Comparison of ENCODE assay signal across 8 cellular contexts in the genomic region with DNA sequence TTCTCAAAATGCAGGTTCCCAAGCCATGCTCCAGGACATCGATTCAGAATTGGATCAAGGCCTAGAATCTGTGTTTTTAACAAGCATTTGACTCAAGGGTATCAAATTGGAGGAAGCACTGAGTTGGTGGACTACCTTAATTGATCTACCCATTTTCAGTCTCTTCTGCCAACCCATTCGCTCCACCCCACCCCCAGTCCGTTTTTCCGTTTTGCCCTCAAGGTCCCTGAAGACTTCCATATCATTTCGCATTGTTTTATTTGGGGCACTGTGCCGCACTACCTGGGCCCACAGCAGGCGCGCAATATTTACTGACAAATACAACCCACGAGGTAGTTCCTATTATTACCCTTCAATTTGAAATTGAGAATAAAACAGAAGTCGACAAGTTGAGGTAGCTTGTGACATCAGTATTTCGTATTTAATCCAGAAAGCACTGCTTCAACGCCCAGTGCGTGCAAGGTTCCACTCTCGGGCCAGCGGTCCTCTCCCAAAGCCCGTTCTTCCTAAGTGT. TPM values are rescaled to one million over a fixed set of nuclear protein-coding genes. Genes with fewer than 3 reads are reported as not detected.
DNase-seq lines count a peak whose midpoint lies in the region; ATAC-seq and TF ChIP-seq lines count a peak whose summit lies in the region.

No MANE protein-coding gene starts in this region.

- H3K27me3 ChIP-seq in ACC112 (ENCODE audit: insufficient read depth, low read length) (no peaks in the 10 kb centered on the region), hepatocyte (no peaks in the 10 kb centered on the region)

- H3K4me3 ChIP-seq in ACC112 (ENCODE audit: low read depth, low read length) (peak overlapping the region; percentile 88), hepatocyte (peak overlapping the region; percentile 43)

- no peaks in the 10 kb centered on the region for H3K9me3 ChIP-seq in hepatocyte (ENCODE audit: low read depth)

- H3K27ac ChIP-seq in ACC112 (ENCODE audit: low read depth, low read length) (peak overlapping the region; percentile 46), hepatocyte (peak overlapping the region; percentile 58)

- TF ChIP-seq CTCF in hepatocyte (IDR thresholded peaks at IDR 0.05; ENCODE audit: poor library complexity) = no peak

- WGBS in hepatocyte (ENCODE audit: low lambda C conversion rate, missing lambda C conversion rate) = 16% methylated on average over 16 of the region's 16 CpGs

- H3K79me2 ChIP-seq in ACC112 (ENCODE audit: control insufficient read depth, insufficient read depth, low read length, unreplicated experiment) (peaks cover 40% of the 10 kb centered on the region), hepatocyte (peaks cover 39% of the 10 kb centered on the region)

- H2AFZ ChIP-seq in ACC112 (ENCODE audit: low read length, unreplicated experiment) (peak overlapping the region; percentile 71), hepatocyte (peak overlapping the region; percentile 92)

- no peaks in the 10 kb centered on the region for H3K9me2 ChIP-seq in hepatocyte (replicated peaks; ENCODE audit: insufficient read depth)

- H3K36me3 ChIP-seq in ACC112 (ENCODE audit: insufficient read depth, low read length) (no peaks in the 10 kb centered on the region), hepatocyte (replicated peaks; ENCODE audit: insufficient read depth, low read depth) (no peaks in the 10 kb centered on the region)

- ATAC-seq in HG02610 (IDR thresholded peaks at IDR 0.05; ENCODE audit: unreplicated experiment) = no peak

- H3K4me1 ChIP-seq in ACC112 (ENCODE audit: control insufficient read depth, insufficient read depth, low read length, unreplicated experiment) = peaks cover 14% of the 10 kb centered on the region
- peaks cover 11% of the 10 kb centered on the region for H3K4me1 ChIP-seq in hepatocyte (ENCODE audit: insufficient read depth)

- DNase-seq in HS-5 (ENCODE audit: low read depth) = peak; percentile 31
- peak; percentile 30 for DNase-seq in activated CD8-positive, alpha-beta memory T cell treated with anti-CD3 and anti-CD28 coated beads, Interleukin-2, amount 50 U/mL, for 4 hours
- DNase-seq in hepatocyte (ENCODE audit: low spot score) = no peak
- DNase-seq in stimulated activated CD4-positive, alpha-beta T cell treated with anti-CD3 and anti-CD28 coated beads, Interleukin-12 subunit alpha, Interleukin-12 subunit beta, amount 100 ng/mL, for 48 hours (ENCODE audit: low read depth in 2 of 3, low spot score in 1 of 3) = peak; percentile 7 to 20 (median 7)
- DNase-seq in NCI-H187 treated with DMSO at 0.1 percent for 48 hours (lab: John Stamatoyannopoulos, UW) = no peak
- no peak for DNase-seq in NCI-H2196 treated with DMSO at 0.1 percent for 48 hours (lab: John Stamatoyannopoulos, UW; ENCODE audit: unreplicated experiment)

- H4K20me1 ChIP-seq in hepatocyte (ENCODE audit: insufficient read depth, poor library complexity, severe bottlenecking) = no peaks in the 10 kb centered on the region

- H3K4me2 ChIP-seq in hepatocyte = peak overlapping the region; percentile 81

RNA-seq across cellular contexts. Expression of gene DHX35, which starts 0.6 kb away (rescaled TPM):
- total RNA-seq in hepatocyte = 8.6 and 10.6 TPM in 2 replicates
- polyA plus RNA-seq in hepatocyte = 4.4 and 6.7 TPM in 2 replicates

RNA-seq across cellular contexts. Expression of gene FAM83D, which starts 35.4 kb away (rescaled TPM):
- 5.0 and 5.4 TPM in 2 replicates for total RNA-seq in hepatocyte
- polyA plus RNA-seq in hepatocyte = 5.2 and 6.3 TPM in 2 replicates

Comparison
In these comparisons a context has a peak if more than half of its experiments do, and no peak if none do; other contexts are left out.
1. DNase-seq: peak in HS-5 (single experiment), activated CD8-positive, alpha-beta memory T cell treated with anti-CD3 and anti-CD28 coated beads, Interleukin-2, amount 50 U/mL, for 4 hours (single experiment) and stimulated activated CD4-positive, alpha-beta T cell treated with anti-CD3 and anti-CD28 coated beads, Interleukin-12 subunit alpha, Interleukin-12 subunit beta, amount 100 ng/mL, for 48 hours (3 of 3); none in hepatocyte (single experiment), NCI-H187 treated with DMSO at 0.1 percent for 48 hours (single experiment) and NCI-H2196 treated with DMSO at 0.1 percent for 48 hours (single experiment).